Comparison of ENCODE assay signal across 8 cellular contexts in the genomic region with DNA sequence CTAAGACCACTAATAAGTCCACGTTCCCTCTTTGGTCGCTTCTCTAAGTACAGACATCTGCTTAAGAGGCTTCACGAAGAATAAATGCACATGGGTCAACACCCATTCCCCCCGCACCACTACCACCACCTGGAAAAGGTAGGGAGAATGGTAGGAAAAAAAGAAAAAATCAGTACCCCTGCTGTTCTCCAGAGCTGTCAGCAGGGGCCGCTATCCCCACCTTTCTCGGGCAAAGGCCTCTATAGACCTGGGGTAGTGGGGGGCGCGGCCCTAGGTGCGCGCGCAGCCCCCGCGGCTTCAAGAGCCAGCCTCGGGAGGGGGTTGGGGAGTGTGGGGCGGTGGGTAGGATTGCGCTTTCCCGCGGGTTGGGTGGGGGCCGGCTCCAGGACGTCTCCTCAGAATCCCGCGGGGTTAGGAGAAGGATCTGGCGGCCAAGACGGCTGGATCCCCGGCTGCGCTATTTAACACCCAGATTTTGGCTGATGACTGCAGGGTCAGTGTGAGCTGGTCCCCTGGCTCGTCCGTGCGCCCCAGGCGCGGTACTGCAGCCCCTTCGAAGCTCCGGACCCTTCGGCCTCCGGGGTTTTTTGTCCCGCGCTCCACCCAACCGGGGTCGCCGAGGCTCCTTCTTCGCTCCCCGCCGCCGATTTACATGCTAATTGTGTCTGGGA. TPM values are rescaled to one million over a fixed set of nuclear protein-coding genes. Genes with fewer than 3 reads are reported as not detected.
DNase-seq lines count a peak whose midpoint lies in the region; ATAC-seq lines count a peak whose summit lies in the region.

No MANE protein-coding gene starts in this region.

- ATAC-seq in GM19328 (IDR thresholded peaks at IDR 0.05; ENCODE audit: unreplicated experiment) (peak; percentile 38), HG03342 (IDR thresholded peaks at IDR 0.05; ENCODE audit: unreplicated experiment) (peak; percentile 44), left lobe of liver (peak; percentile 61)

- peak; percentile 92 for DNase-seq in D341Med (ENCODE audit: low spot score)
- DNase-seq in SK-N-DZ (ENCODE audit: low spot score): peak; percentile 88
- peak; percentile 54 to 69 for DNase-seq in dermis microvascular lymphatic vessel endothelial cell (ENCODE audit: low read depth in 2 of 2)
- DNase-seq in left lobe of liver (ENCODE audit: low spot score): peak; percentile 59
- DNase-seq in stimulated activated CD8-positive, alpha-beta memory T cell treated with anti-CD3 and anti-CD28 coated beads, Interleukin-4, amount 100 ng/mL, for 48 hours: peak; percentile 76
- no peak for DNase-seq in NCI-H1436 (lab: John Stamatoyannopoulos, UW)

RNA-seq across cellular contexts. Expression of a gene that starts 1.6 kb away (rescaled TPM):
- 27.9 and 35.0 TPM in 2 replicates for polyA plus RNA-seq in SK-N-DZ (2014; cell fraction: cytosol; rRNA removed)
- 39.6 and 62.3 TPM in 2 replicates for polyA plus RNA-seq in SK-N-DZ (2014; cell fraction: nucleus; rRNA removed)
- total RNA-seq in dermis microvascular lymphatic vessel endothelial cell: 11.8 and 51.1 TPM in 2 replicates
- total RNA-seq in left lobe of liver: 7.9 TPM
